ENCODE assay signal across 10 cellular contexts in genomic region chr10:26503911-26504310, GRCh38.
DNase-seq lines count a peak whose midpoint lies in the region; ATAC-seq and TF ChIP-seq lines count a peak whose summit lies in the region.
"Had no signal": no experiment of that assay in that cellular context is flagged by ENCODE, and none has a peak within 500 bp of the region (broad histone marks: within the 10 kb centered on the region; RNA-seq: fewer than 3 reads in every experiment).

No MANE protein-coding gene starts in this region.

- no peaks in the 10 kb centered on the region for H3K9me3 Mint-ChIP-seq in activated T-helper 17 cell treated with anti-CD3 and anti-CD28 coated beads, Interleukin-2, amount 50 U/mL, for 72 hours

- DNase-seq in activated effector memory CD4-positive, alpha-beta T cell treated with anti-CD3 and anti-CD28 coated beads, Interleukin-2, amount 50 U/mL, for 16 hours, result peak; percentile 69
- no peak for DNase-seq in activated effector memory CD4-positive, alpha-beta T cell treated with Interleukin-2 at 50 U/mL for 16 hours
- DNase-seq in NAMALWA (ENCODE audit: low spot score), result peak; percentile 14
- no peak for DNase-seq in retinal pigment epithelial cell (ENCODE audit: low read depth)
- no peak for DNase-seq in HuH-7.5 (ENCODE audit: low spot score)
- no peak for DNase-seq in head of caudate nucleus
- DNase-seq: NCI-H1092, upper lobe of left lung had no signal

- intact Hi-C loops in head of caudate nucleus (cut with DNase I), result no loop called here

- no peaks in the 10 kb centered on the region for H3K27me3 Mint-ChIP-seq in activated T-helper 17 cell treated with anti-CD3 and anti-CD28 coated beads, Interleukin-2, amount 50 U/mL, for 72 hours

- ATAC-seq in activated T-helper 17 cell treated with anti-CD3 and anti-CD28 coated beads, Interleukin-2, amount 50 U/mL, for 72 hours (replicated peaks), result peak; percentile 44
- ATAC-seq in GM18870 (IDR thresholded peaks at IDR 0.05; ENCODE audit: unreplicated experiment), result no peak

- peak; percentile 46 for TF ChIP-seq CTCF in retinal pigment epithelial cell (conservative IDR thresholded peaks at IDR 0.05; ENCODE audit: low read depth, low read length)

- no peak overlapping the region for H3K4me3 Mint-ChIP-seq in activated T-helper 17 cell treated with anti-CD3 and anti-CD28 coated beads, Interleukin-2, amount 50 U/mL, for 72 hours

- no peak overlapping the region for H3K27ac Mint-ChIP-seq in activated T-helper 17 cell treated with anti-CD3 and anti-CD28 coated beads, Interleukin-2, amount 50 U/mL, for 72 hours

- H3K4me3 ChIP-seq in retinal pigment epithelial cell (ENCODE audit: low read length), result no peak overlapping the region
- H3K4me3 ChIP-seq: upper lobe of left lung had no signal

- H3K4me1 Mint-ChIP-seq in activated T-helper 17 cell treated with anti-CD3 and anti-CD28 coated beads, Interleukin-2, amount 50 U/mL, for 72 hours, result peaks cover 8% of the 10 kb centered on the region

- peaks cover 98% of the 10 kb centered on the region for H3K36me3 Mint-ChIP-seq in activated T-helper 17 cell treated with anti-CD3 and anti-CD28 coated beads, Interleukin-2, amount 50 U/mL, for 72 hours (ENCODE audit: low read depth)

Comparison
In these comparisons a context has a peak if more than half of its experiments do, and no peak if none do; other contexts are left out.
1. DNase-seq: peak in activated effector memory CD4-positive, alpha-beta T cell treated with anti-CD3 and anti-CD28 coated beads, Interleukin-2, amount 50 U/mL, for 16 hours (single experiment) and NAMALWA (single experiment); none in activated effector memory CD4-positive, alpha-beta T cell treated with Interleukin-2 at 50 U/mL for 16 hours (single experiment), retinal pigment epithelial cell (single experiment), HuH-7.5 (single experiment) and head of caudate nucleus (0 of 42).